9 cellular contexts compared by ENCODE assay signal in the genomic region with DNA sequence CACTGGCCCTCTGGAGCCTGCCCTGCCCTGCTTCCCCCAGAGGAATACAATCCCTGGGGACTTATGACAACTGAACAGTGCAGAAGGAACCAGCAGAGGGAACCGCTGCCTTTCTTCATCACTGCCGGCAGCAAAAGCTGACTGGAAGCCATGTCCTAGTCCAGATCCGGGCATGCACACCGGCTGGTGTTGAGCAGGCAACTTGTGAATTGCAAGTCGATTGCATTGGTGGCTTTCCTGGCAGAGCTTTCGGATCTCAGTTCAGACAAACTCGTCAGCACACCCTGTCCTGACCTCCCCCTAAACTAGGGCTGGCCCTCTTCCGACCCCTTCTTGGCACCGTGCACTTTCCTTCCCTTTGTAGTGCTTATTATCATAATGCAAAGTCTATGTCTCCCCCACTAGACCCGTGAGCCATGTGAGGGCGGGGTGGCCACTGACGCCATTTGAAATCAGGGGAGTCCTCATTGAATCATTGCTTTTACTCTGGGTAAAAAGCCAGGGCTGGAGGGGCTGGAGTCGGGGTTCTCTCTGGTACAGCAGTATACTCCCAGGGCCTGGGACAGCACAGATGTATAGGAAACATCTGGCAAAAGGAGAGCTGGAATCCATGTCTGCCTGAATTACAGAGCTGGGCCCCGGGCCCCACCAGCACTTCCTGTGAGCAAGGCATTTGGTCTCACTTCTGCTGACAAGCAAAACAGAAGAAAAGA. TPM values are rescaled to one million over a fixed set of nuclear protein-coding genes. Genes with fewer than 3 reads are reported as not detected.
DNase-seq lines count a peak whose midpoint lies in the region; ATAC-seq and TF ChIP-seq lines count a peak whose summit lies in the region.
"Had no signal": no experiment of that assay in that cellular context is flagged by ENCODE, and none has a peak within 500 bp of the region (broad histone marks: within the 10 kb centered on the region; RNA-seq: fewer than 3 reads in every experiment).

No MANE protein-coding gene starts in this region.

- H3K4me1 Mint-ChIP-seq in activated naive CD8-positive, alpha-beta T cell treated with anti-CD3 and anti-CD28 coated beads, Interleukin-2, amount 50 U/mL, for 24 hours, result peaks cover 30% of the 10 kb centered on the region

- peak overlapping the region; percentile 96 for H3K27ac Mint-ChIP-seq in activated naive CD8-positive, alpha-beta T cell treated with anti-CD3 and anti-CD28 coated beads, Interleukin-2, amount 50 U/mL, for 24 hours

- no peaks in the 10 kb centered on the region for H3K9me3 ChIP-seq in BE2C
- H3K9me3 ChIP-seq in left lung, result no peaks in the 10 kb centered on the region

- ATAC-seq in activated naive CD8-positive, alpha-beta T cell treated with anti-CD3 and anti-CD28 coated beads, Interleukin-2, amount 50 U/mL, for 24 hours, result no peak
- ATAC-seq in left lung (no peak), HG03342 (IDR thresholded peaks at IDR 0.05; ENCODE audit: unreplicated experiment) (no peak), HG03025 (IDR thresholded peaks at IDR 0.05; ENCODE audit: low FRiP score, unreplicated experiment) (no peak)

- peak; percentile 73 for DNase-seq in BE2C
- DNase-seq in NCI-H69 (lab: John Stamatoyannopoulos, UW), result peak; percentile 61
- DNase-seq in activated naive CD8-positive, alpha-beta T cell treated with anti-CD3 and anti-CD28 coated beads, Interleukin-2, amount 50 U/mL, for 24 hours, result no peak
- peak in 1 of 2 donors; percentile 57 for DNase-seq in left lung
- DNase-seq in activated gamma-delta T cell (lab: John Stamatoyannopoulos, UW), result no peak

- peaks cover 17% of the 10 kb centered on the region for H3K36me3 Mint-ChIP-seq in activated naive CD8-positive, alpha-beta T cell treated with anti-CD3 and anti-CD28 coated beads, Interleukin-2, amount 50 U/mL, for 24 hours (ENCODE audit: low read depth)

- intact Hi-C loops in left lung (cut with DNase I), result no loop called here

- H3K4me3 ChIP-seq in BE2C (ENCODE audit: low read depth, low read length) (no peak overlapping the region), GM08714 (ENCODE audit: low read length) (peak overlapping the region; percentile 74; the same call in 1 of the 2 replicates), left lung (peak overlapping the region in 1 of 2 donors; percentile 57)
- H3K4me3 ChIP-seq: lung had no signal

- H3K36me3 ChIP-seq in BE2C (peaks cover 1% of the 10 kb centered on the region), left lung (peaks cover 0 to 17% of the 10 kb centered on the region in 2 donors)

- peak overlapping the region; percentile 67 to 97 for H3K27ac ChIP-seq in left lung

- H3K9me3 Mint-ChIP-seq in activated naive CD8-positive, alpha-beta T cell treated with anti-CD3 and anti-CD28 coated beads, Interleukin-2, amount 50 U/mL, for 24 hours, result no peaks in the 10 kb centered on the region

- peak; percentile 57 for TF ChIP-seq CTCF in BE2C (IDR thresholded peaks at IDR 0.05; ENCODE audit: low read depth, low read length)
- peak in 1 of 2 donors; percentile 20 for TF ChIP-seq CTCF in left lung (IDR thresholded peaks at IDR 0.05)

- peak overlapping the region; percentile 90 for H3K4me3 Mint-ChIP-seq in activated naive CD8-positive, alpha-beta T cell treated with anti-CD3 and anti-CD28 coated beads, Interleukin-2, amount 50 U/mL, for 24 hours

- H3K27me3 ChIP-seq in BE2C (no peaks in the 10 kb centered on the region), left lung (no peaks in the 10 kb centered on the region)

- H3K4me1 ChIP-seq in BE2C, result peaks cover 38% of the 10 kb centered on the region
- H3K4me1 ChIP-seq in left lung, result peaks cover 4 to 40% of the 10 kb centered on the region in 2 donors

- H3K27me3 Mint-ChIP-seq in activated naive CD8-positive, alpha-beta T cell treated with anti-CD3 and anti-CD28 coated beads, Interleukin-2, amount 50 U/mL, for 24 hours, result no peaks in the 10 kb centered on the region

RNA-seq across cellular contexts. Expression of a gene that starts 1.8 kb away (rescaled TPM):
- polyA plus RNA-seq in BE2C (2012; ENCODE audit: insufficient read depth, insufficient read length, low read depth), result 107 TPM
- total RNA-seq in left lung, result 10 to 100 TPM; 35.6 to 96.2 TPM

RNA-seq across cellular contexts. Expression of a gene that starts 10.5 kb away (rescaled TPM):
- polyA plus RNA-seq in BE2C (2012; ENCODE audit: insufficient read depth, insufficient read length, low read depth), result 597 TPM
- total RNA-seq in left lung, result 100 to 1,000 TPM in 1 of 2 donors, 10 to 100 TPM in 1; 87.5 to 105 TPM

RNA-seq across cellular contexts. Expression of a gene that starts 19.8 kb away (rescaled TPM):
- polyA plus RNA-seq in BE2C (2012; ENCODE audit: insufficient read depth, insufficient read length, low read depth), result 6.0 TPM
- 1 to 10 TPM in 1 of 2 donors, under 1 TPM in 1; 0.87 to 1.3 TPM for total RNA-seq in left lung

RNA-seq across cellular contexts. Expression of a gene that starts 20.1 kb away (rescaled TPM):
- 163 TPM for polyA plus RNA-seq in BE2C (2012; ENCODE audit: insufficient read depth, insufficient read length, low read depth)
- total RNA-seq in left lung, result 10 to 100 TPM; 44.7 to 62.1 TPM

RNA-seq across cellular contexts. Expression of a gene that starts 38.3 kb away (rescaled TPM):
- polyA plus RNA-seq in BE2C (2012; ENCODE audit: insufficient read depth, insufficient read length, low read depth), result 1,367 TPM
- total RNA-seq in left lung, result under 1 TPM; 0.55 to 0.86 TPM

Comparison
In these comparisons a context has a peak if more than half of its experiments do, and no peak if none do; other contexts are left out.
1. DNase-seq: peak in BE2C (single experiment) and NCI-H69 (single experiment); none in activated naive CD8-positive, alpha-beta T cell treated with anti-CD3 and anti-CD28 coated beads, Interleukin-2, amount 50 U/mL, for 24 hours (single experiment) and activated gamma-delta T cell (single experiment).